In genomic region chr6:142946181-142946923, GRCh38 we compare ENCODE assay signal across 8 cellular contexts. TPM values are rescaled to one million over a fixed set of nuclear protein-coding genes. Genes with fewer than 3 reads are reported as not detected.
A peak's percentile ranks its signal among the peaks of the same experiment; 100 is the strongest.
DNase-seq lines count a peak whose midpoint lies in the region; ATAC-seq and TF ChIP-seq lines count a peak whose summit lies in the region.

No MANE protein-coding gene starts in this region.

- peak overlapping the region; percentile 91 for H3K9ac ChIP-seq in Loucy (ENCODE audit: low read depth, low read length, poor library complexity, severe bottlenecking)
- H3K9ac ChIP-seq in SK-N-SH = peak overlapping the region; percentile 99

- no peaks in the 10 kb centered on the region for H3K9me3 ChIP-seq in Loucy (ENCODE audit: insufficient read depth, low read depth, low read length)
- H3K9me3 ChIP-seq in SK-N-SH = no peaks in the 10 kb centered on the region

- H3K36me3 Mint-ChIP-seq in GM23338 (ENCODE audit: low read depth) = no peaks in the 10 kb centered on the region; the same call in 2 of the 3 replicates
- peaks cover 5% of the 10 kb centered on the region for H3K36me3 Mint-ChIP-seq in activated naive CD8-positive, alpha-beta T cell

- peak overlapping the region; percentile 98 for H3K4me3 Mint-ChIP-seq in GM23338
- H3K4me3 Mint-ChIP-seq in activated naive CD8-positive, alpha-beta T cell = peak overlapping the region; percentile 94

- TF ChIP-seq CTCF in GM23338 (conservative IDR thresholded peaks at IDR 0.05; ENCODE audit: low read depth in 2 of 2) (no peak), Loucy (conservative IDR thresholded peaks at IDR 0.05; ENCODE audit: low read length) (no peak), SK-N-SH (IDR thresholded peaks at IDR 0.05) (0 out of 2 replicates have a peak, but pooled peaks have one; percentile 9)

- 0 out of 4 replicates have a peak, but pooled peaks of 1 of the 2 experiments have one; percentile 4 for TF ChIP-seq EP300 in SK-N-SH (IDR thresholded peaks at IDR 0.05; ENCODE audit: borderline replicate concordance in 1 of 2, low read depth in 1 of 2, low read length in 1 of 2)

- CTCF ChIA-PET in SK-N-SH (lab: Yijun Ruan, JAX) = interaction anchor here (0.6 to 1.4 kb wide), 12 partner anchors 11 to 504 kb away, joined by 3 to 4 read pairs (median 3); partner anchors contain the start of genes ADAT2 and PEX3

- H3K4me3 ChIP-seq in GM23338 (peak overlapping the region; percentile 84), Loucy (ENCODE audit: low read length, poor library complexity, severe bottlenecking) (peak overlapping the region; percentile 83), SK-N-SH (ENCODE audit: low read depth in 2 of 2, low read length in 1 of 2) (peak overlapping the region; percentile 81 to 94)

- no peaks in the 10 kb centered on the region; the same call in 2 of the 3 replicates for H3K9me3 Mint-ChIP-seq in GM23338
- H3K9me3 Mint-ChIP-seq in activated naive CD8-positive, alpha-beta T cell (ENCODE audit: low read depth) = no peaks in the 10 kb centered on the region

- ATAC-seq in GM23338 = peak; percentile 57

- H3K9me2 ChIP-seq in GM23338 (ENCODE audit: insufficient read depth) (no peaks in the 10 kb centered on the region), Loucy (replicated peaks; ENCODE audit: low read depth, low read length) (no peaks in the 10 kb centered on the region), SK-N-SH (no peaks in the 10 kb centered on the region)

- peaks cover 28% of the 10 kb centered on the region for H3K79me2 ChIP-seq in GM23338 (replicated peaks; ENCODE audit: insufficient read depth)
- peaks cover 40% of the 10 kb centered on the region for H3K79me2 ChIP-seq in Loucy (ENCODE audit: insufficient read depth, low read length)
- peaks cover 40% of the 10 kb centered on the region for H3K79me2 ChIP-seq in SK-N-SH (ENCODE audit: insufficient read depth)

- peak; percentile 15; the same call in 1 of the 2 replicates for TF ChIP-seq RAD21 in SK-N-SH (IDR thresholded peaks at IDR 0.05; ENCODE audit: low read length)

- H4K20me1 ChIP-seq in GM23338 (replicated peaks; ENCODE audit: insufficient read depth) = no peaks in the 10 kb centered on the region; the same call in 1 of the 2 replicates
- peaks cover 18% of the 10 kb centered on the region for H4K20me1 ChIP-seq in Loucy (ENCODE audit: insufficient read depth, low read length, poor library complexity, severe bottlenecking)
- no peaks in the 10 kb centered on the region for H4K20me1 ChIP-seq in SK-N-SH (ENCODE audit: insufficient read depth)

- POLR2A ChIA-PET in SK-N-SH (lab: Yijun Ruan, JAX) = interaction anchor here (0.7 to 2.4 kb wide), 4 partner anchors 113 to 274 kb away, joined by 3 to 9 read pairs (median 6); no protein-coding TSS in a partner anchor

- peak overlapping the region; percentile 66 for H3K4me2 ChIP-seq in GM23338
- peak overlapping the region; percentile 95 for H3K4me2 ChIP-seq in Loucy (ENCODE audit: low read depth, low read length, poor library complexity, severe bottlenecking)
- H3K4me2 ChIP-seq in SK-N-SH = peak overlapping the region; percentile 96

- H3K4me1 Mint-ChIP-seq in GM23338 = peaks cover 28% of the 10 kb centered on the region
- peaks cover 40% of the 10 kb centered on the region for H3K4me1 Mint-ChIP-seq in activated naive CD8-positive, alpha-beta T cell (ENCODE audit: low read depth)

- H3K27ac ChIP-seq in GM23338 (ENCODE audit: low read depth) = peak overlapping the region; percentile 97
- peak overlapping the region; percentile 96 to 98 for H3K27ac ChIP-seq in SK-N-SH (ENCODE audit: low read depth in 2 of 2, low read length in 1 of 2)

- H2AFZ ChIP-seq in GM23338 = peak overlapping the region; percentile 39
- H2AFZ ChIP-seq in Loucy (ENCODE audit: low read length) = peak overlapping the region; percentile 100
- H2AFZ ChIP-seq in SK-N-SH (ENCODE audit: low read depth) = peak overlapping the region; percentile 88

- H3K27me3 Mint-ChIP-seq in GM23338 (ENCODE audit: insufficient read depth, low read depth, poor library complexity) = peaks cover 16% of the 10 kb centered on the region
- no peaks in the 10 kb centered on the region for H3K27me3 Mint-ChIP-seq in activated naive CD8-positive, alpha-beta T cell

- H3K36me3 ChIP-seq in GM23338 (ENCODE audit: insufficient read depth) (no peaks in the 10 kb centered on the region), Loucy (ENCODE audit: insufficient read depth, low read length) (no peaks in the 10 kb centered on the region), SK-N-SH (replicated peaks in 1 of 2; ENCODE audit: control insufficient read depth in 1 of 2, insufficient read depth in 2 of 2, low read length in 1 of 2) (no peaks in the 10 kb centered on the region)

- H3K27me3 ChIP-seq in GM23338 (ENCODE audit: insufficient read depth) (peaks cover 33% of the 10 kb centered on the region; the same call in 1 of the 2 replicates), Loucy (ENCODE audit: insufficient read depth, low read length, poor library complexity, severe bottlenecking) (no peaks in the 10 kb centered on the region), SK-N-SH (ENCODE audit: insufficient read depth) (no peaks in the 10 kb centered on the region)

- WGBS in SK-N-SH (ENCODE audit: low lambda C conversion rate) = 0% methylated on average over 9 of the region's 62 CpGs

- peaks cover 17% of the 10 kb centered on the region for H3K4me1 ChIP-seq in GM23338 (ENCODE audit: insufficient read depth)
- peaks cover 33% of the 10 kb centered on the region for H3K4me1 ChIP-seq in Loucy (ENCODE audit: insufficient read depth, low read length, poor library complexity, severe bottlenecking)
- H3K4me1 ChIP-seq in SK-N-SH (ENCODE audit: control insufficient read depth in 1 of 2, insufficient read depth in 2 of 2, low read depth in 1 of 2, low read length in 1 of 2) = peaks cover 9 to 22% of the 10 kb centered on the region in 2 experiments; a peak in 3 of 4 replicates

- peak; percentile 98 for DNase-seq in DMS53 (lab: John Stamatoyannopoulos, UW)
- DNase-seq in GM23338 (ENCODE audit: low spot score) = peak; percentile 98
- DNase-seq in SK-N-SH = peak; percentile 92
- DNase-seq in glomerular visceral epithelial cell (ENCODE audit: extremely low spot score) = peak; percentile 99
- peak; percentile 98 for DNase-seq in occipital lobe (lab: John Stamatoyannopoulos, UW)
- peak; percentile 95 for DNase-seq in superior temporal gyrus (ENCODE audit: extremely low spot score)

- peak overlapping the region; percentile 76 for H3K27ac Mint-ChIP-seq in GM23338
- peak overlapping the region; percentile 96 for H3K27ac Mint-ChIP-seq in activated naive CD8-positive, alpha-beta T cell

- peaks cover 4% of the 10 kb centered on the region; the same call in 1 of the 2 replicates for H3F3A ChIP-seq in GM23338 (replicated peaks; ENCODE audit: low read depth)
- H3F3A ChIP-seq in Loucy (ENCODE audit: low read depth) = peaks cover 12% of the 10 kb centered on the region
- peaks cover 15% of the 10 kb centered on the region for H3F3A ChIP-seq in SK-N-SH (replicated peaks; ENCODE audit: insufficient read depth)

TF ChIP-seq in GM23338, 12 proteins besides CTCF, POLR2A, EP300 and RAD21 (continues in another document):
- TF ChIP-seq EZH2phosphoT487 (IDR thresholded peaks at IDR 0.05; ENCODE audit: unreplicated experiment) = no peak
- peak; percentile 34; the same call in 1 of the 2 replicates for TF ChIP-seq ETS1 (IDR thresholded peaks at IDR 0.05)

TF ChIP-seq in SK-N-SH, 30 proteins besides CTCF, POLR2A, EP300 and RAD21 (continues in another document):
- TF ChIP-seq GATA2 (CRISPR knock-in tag; IDR thresholded peaks at IDR 0.05) = no peak
- peak; percentile 37; the same call in 1 of the 2 replicates for TF ChIP-seq NFIC (IDR thresholded peaks at IDR 0.05; ENCODE audit: borderline replicate concordance)
- TF ChIP-seq SMC3 (IDR thresholded peaks at IDR 0.05; ENCODE audit: low read depth, low read length) = no peak; the same call in 1 of the 2 replicates
- TF ChIP-seq ZBTB33 (IDR thresholded peaks at IDR 0.05; ENCODE audit: borderline replicate concordance, low read depth) = peak; percentile 17; the same call in 1 of the 2 replicates
- TF ChIP-seq NRF1 (IDR thresholded peaks at IDR 0.05; ENCODE audit: low read depth, low read length) = no peak
- peak; percentile 30 for TF ChIP-seq CHD2 (IDR thresholded peaks at IDR 0.05; ENCODE audit: low read length, partially characterized antibody)
- no peak for TF ChIP-seq FOXM1 (IDR thresholded peaks at IDR 0.05; ENCODE audit: low read depth)
- no peak for TF ChIP-seq MEF2A (IDR thresholded peaks at IDR 0.05; ENCODE audit: borderline replicate concordance, low read depth)
- no peak for TF ChIP-seq MAX (IDR thresholded peaks at IDR 0.05; ENCODE audit: low read depth)

RNA-seq across cellular contexts. Expression of gene HIVEP2, which starts 1.4 kb away (rescaled TPM):
- total RNA-seq in GM23338 (2014; rRNA removed; shearing (Covaris generic)) = 6.6 and 7.4 TPM in 2 replicates
- polyA plus RNA-seq in GM23338 (2016; fragmentation: Nextera tagmentation; extraction: Ambion mirVana) = 1.5 and 1.6 TPM in 2 replicates
- 2.5 and 2.8 TPM in 2 replicates for polyA plus RNA-seq in SK-N-SH (2012; rRNA removed)
- 2.9 TPM in 2 replicates for polyA plus RNA-seq in SK-N-SH (2012; cell fraction: cytosol; rRNA removed)
- 5.1 and 6.3 TPM in 2 replicates for polyA plus RNA-seq in SK-N-SH (2012; cell fraction: nucleus; rRNA removed)
- total RNA-seq in occipital lobe = 114 TPM

Comparison
In these comparisons a context has a peak if more than half of its experiments do, and no peak if none do; other contexts are left out.
1. Peak in every context shown above with its lines: DNase-seq, ATAC-seq, H3K4me3 ChIP-seq and H3K27ac ChIP-seq.
2. H2AFZ ChIP-seq: peak in every context shown above with its lines; median percentile 100 in Loucy; 88 in SK-N-SH; 39 in GM23338.
3. RNA of gene HIVEP2, which starts 1.4 kb away (total RNA-seq): 114 TPM in occipital lobe (single experiment); 6.6 to 7.4 TPM in GM23338; every median in the first group is over 10 times any median in the second.